In genomic region chr9:33375841-33376321, GRCh38 we compare ENCODE assay signal across 1 cellular context.
TF ChIP-seq lines count a peak whose summit lies in the region.

No MANE protein-coding gene starts in this region.

TF ChIP-seq in K562, 482 proteins besides CTCF, POLR2A, EP300 and RAD21 (continued from another document and continues in another):
- no peak for TF ChIP-seq FOXP4 (CRISPR knock-in tag; IDR thresholded peaks at IDR 0.05; ENCODE audit: borderline replicate concordance)
- TF ChIP-seq E2F3 (CRISPR knock-in tag; IDR thresholded peaks at IDR 0.05): no peak
- TF ChIP-seq, protein P1, sequence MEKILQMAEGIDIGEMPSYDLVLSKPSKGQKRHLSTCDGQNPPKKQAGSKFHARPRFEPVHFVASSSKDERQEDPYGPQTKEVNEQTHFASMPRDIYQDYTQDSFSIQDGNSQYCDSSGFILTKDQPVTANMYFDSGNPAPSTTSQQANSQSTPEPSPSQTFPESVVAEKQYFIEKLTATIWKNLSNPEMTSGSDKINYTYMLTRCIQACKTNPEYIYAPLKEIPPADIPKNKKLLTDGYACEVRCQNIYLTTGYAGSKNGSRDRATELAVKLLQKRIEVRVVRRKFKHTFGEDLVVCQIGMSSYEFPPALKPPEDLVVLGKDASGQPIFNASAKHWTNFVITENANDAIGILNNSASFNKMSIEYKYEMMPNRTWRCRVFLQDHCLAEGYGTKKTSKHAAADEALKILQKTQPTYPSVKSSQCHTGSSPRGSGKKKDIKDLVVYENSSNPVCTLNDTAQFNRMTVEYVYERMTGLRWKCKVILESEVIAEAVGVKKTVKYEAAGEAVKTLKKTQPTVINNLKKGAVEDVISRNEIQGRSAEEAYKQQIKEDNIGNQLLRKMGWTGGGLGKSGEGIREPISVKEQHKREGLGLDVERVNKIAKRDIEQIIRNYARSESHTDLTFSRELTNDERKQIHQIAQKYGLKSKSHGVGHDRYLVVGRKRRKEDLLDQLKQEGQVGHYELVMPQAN (IDR thresholded peaks at IDR 0.05; ENCODE audit: borderline replicate concordance): no peak
- peak; percentile 52; the same call in 1 of the 2 replicates for TF ChIP-seq SMARCA4 (IDR thresholded peaks at IDR 0.05)
- peak; percentile 76 for TF ChIP-seq C11orf30 (IDR thresholded peaks at IDR 0.05; ENCODE audit: low read depth)
- peak; percentile 22; the same call in 1 of the 2 replicates for TF ChIP-seq JUND (IDR thresholded peaks at IDR 0.05; ENCODE audit: borderline replicate concordance, low read depth, low read length)
- TF ChIP-seq JUND (tag; IDR thresholded peaks at IDR 0.05; ENCODE audit: borderline replicate concordance, low read depth, low read length): no peak; the same call in 2 of the 3 replicates
- no peak for TF ChIP-seq ADNP (tag; IDR thresholded peaks at IDR 0.05)
- peak; percentile 67 to 70; a peak in 3 of 4 replicates for TF ChIP-seq FOXK2 (conservative IDR thresholded peaks at IDR 0.05 in 1 of 2, IDR thresholded peaks at IDR 0.05 in 1 of 2; ENCODE audit: low read depth in 2 of 2)
- TF ChIP-seq ARID1B (IDR thresholded peaks at IDR 0.05): peak; percentile 79
- no peak for TF ChIP-seq MBD1 (CRISPR knock-in tag; IDR thresholded peaks at IDR 0.05)
- no peak for TF ChIP-seq ELF4 (CRISPR knock-in tag; IDR thresholded peaks at IDR 0.05)
- TF ChIP-seq MCM2 (IDR thresholded peaks at IDR 0.05; ENCODE audit: low read depth): no peak
- TF ChIP-seq NR4A1 (CRISPR knock-in tag; IDR thresholded peaks at IDR 0.05): no peak
- no peak for TF ChIP-seq NR4A1 (tag; IDR thresholded peaks at IDR 0.05)
- TF ChIP-seq ARID4B (CRISPR knock-in tag; IDR thresholded peaks at IDR 0.05): no peak
- TF ChIP-seq ZNF639 (CRISPR knock-in tag; conservative IDR thresholded peaks at IDR 0.05 in 1 of 2, IDR thresholded peaks at IDR 0.05 in 1 of 2): 0 out of 4 replicates have a peak, but pooled peaks of 1 of the 2 experiments have one; percentile 51
- no peak for TF ChIP-seq ZC3H8 (IDR thresholded peaks at IDR 0.05)
- TF ChIP-seq, protein P2, sequence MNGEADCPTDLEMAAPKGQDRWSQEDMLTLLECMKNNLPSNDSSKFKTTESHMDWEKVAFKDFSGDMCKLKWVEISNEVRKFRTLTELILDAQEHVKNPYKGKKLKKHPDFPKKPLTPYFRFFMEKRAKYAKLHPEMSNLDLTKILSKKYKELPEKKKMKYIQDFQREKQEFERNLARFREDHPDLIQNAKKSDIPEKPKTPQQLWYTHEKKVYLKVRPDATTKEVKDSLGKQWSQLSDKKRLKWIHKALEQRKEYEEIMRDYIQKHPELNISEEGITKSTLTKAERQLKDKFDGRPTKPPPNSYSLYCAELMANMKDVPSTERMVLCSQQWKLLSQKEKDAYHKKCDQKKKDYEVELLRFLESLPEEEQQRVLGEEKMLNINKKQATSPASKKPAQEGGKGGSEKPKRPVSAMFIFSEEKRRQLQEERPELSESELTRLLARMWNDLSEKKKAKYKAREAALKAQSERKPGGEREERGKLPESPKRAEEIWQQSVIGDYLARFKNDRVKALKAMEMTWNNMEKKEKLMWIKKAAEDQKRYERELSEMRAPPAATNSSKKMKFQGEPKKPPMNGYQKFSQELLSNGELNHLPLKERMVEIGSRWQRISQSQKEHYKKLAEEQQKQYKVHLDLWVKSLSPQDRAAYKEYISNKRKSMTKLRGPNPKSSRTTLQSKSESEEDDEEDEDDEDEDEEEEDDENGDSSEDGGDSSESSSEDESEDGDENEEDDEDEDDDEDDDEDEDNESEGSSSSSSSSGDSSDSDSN (IDR thresholded peaks at IDR 0.05; ENCODE audit: borderline replicate concordance in 1 of 2, low read depth in 2 of 2, low read length in 2 of 2): peak in 1 of 2 experiments; percentile 67; a peak in 1 of 4 replicates
- TF ChIP-seq ETS2 (tag; IDR thresholded peaks at IDR 0.05; ENCODE audit: borderline replicate concordance, poor library complexity, severe bottlenecking): no peak
- TF ChIP-seq ZNF586 (CRISPR knock-in tag; conservative IDR thresholded peaks at IDR 0.05): no peak
- 0 out of 2 replicates have a peak, but pooled peaks have one; percentile 6 for TF ChIP-seq RFX1 (IDR thresholded peaks at IDR 0.05)
- peak; percentile 62; the same call in 1 of the 2 replicates for TF ChIP-seq CTBP1 (IDR thresholded peaks at IDR 0.05; ENCODE audit: borderline replicate concordance)
- TF ChIP-seq BRF2 (IDR thresholded peaks at IDR 0.05; ENCODE audit: borderline replicate concordance, insufficient read depth, insufficient read length): no peak
- TF ChIP-seq ZNF551 (CRISPR knock-in tag; IDR thresholded peaks at IDR 0.05): no peak
- no peak for TF ChIP-seq CREBBP (IDR thresholded peaks at IDR 0.05; ENCODE audit: low read depth, low read length)
- no peak for TF ChIP-seq ZMIZ1 (IDR thresholded peaks at IDR 0.05; ENCODE audit: low read depth in 2 of 2, low read length in 2 of 2)
- TF ChIP-seq, protein P3, sequence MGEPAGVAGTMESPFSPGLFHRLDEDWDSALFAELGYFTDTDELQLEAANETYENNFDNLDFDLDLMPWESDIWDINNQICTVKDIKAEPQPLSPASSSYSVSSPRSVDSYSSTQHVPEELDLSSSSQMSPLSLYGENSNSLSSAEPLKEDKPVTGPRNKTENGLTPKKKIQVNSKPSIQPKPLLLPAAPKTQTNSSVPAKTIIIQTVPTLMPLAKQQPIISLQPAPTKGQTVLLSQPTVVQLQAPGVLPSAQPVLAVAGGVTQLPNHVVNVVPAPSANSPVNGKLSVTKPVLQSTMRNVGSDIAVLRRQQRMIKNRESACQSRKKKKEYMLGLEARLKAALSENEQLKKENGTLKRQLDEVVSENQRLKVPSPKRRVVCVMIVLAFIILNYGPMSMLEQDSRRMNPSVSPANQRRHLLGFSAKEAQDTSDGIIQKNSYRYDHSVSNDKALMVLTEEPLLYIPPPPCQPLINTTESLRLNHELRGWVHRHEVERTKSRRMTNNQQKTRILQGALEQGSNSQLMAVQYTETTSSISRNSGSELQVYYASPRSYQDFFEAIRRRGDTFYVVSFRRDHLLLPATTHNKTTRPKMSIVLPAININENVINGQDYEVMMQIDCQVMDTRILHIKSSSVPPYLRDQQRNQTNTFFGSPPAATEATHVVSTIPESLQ (CRISPR knock-in tag; IDR thresholded peaks at IDR 0.05): no peak
